Comparison of ENCODE assay signal across 15 cellular contexts in genomic region chrX:40062525-40063193, GRCh38. TPM values are rescaled to one million over a fixed set of nuclear protein-coding genes. Genes with fewer than 3 reads are reported as not detected.
DNase-seq lines count a peak whose midpoint lies in the region; ATAC-seq and TF ChIP-seq lines count a peak whose summit lies in the region.
"Had no signal": no experiment of that assay in that cellular context is flagged by ENCODE, and none has a peak within 500 bp of the region (broad histone marks: within the 10 kb centered on the region; RNA-seq: fewer than 3 reads in every experiment).

No MANE protein-coding gene starts in this region.

- TF ChIP-seq CTCF in osteocyte (IDR thresholded peaks at IDR 0.05), result no peak
- no peak for TF ChIP-seq CTCF in left lung (IDR thresholded peaks at IDR 0.05)

- POLR2A ChIA-PET in activated CD4-positive, alpha-beta memory T cell treated with anti-CD3 and anti-CD28 coated beads, Interleukin-2, amount 10 ng/mL, durations not matched to agents 7 days and 5 days (lab: Charles Lee), result no interaction called here

- no peaks in the 10 kb centered on the region for H3K9me3 Mint-ChIP-seq in osteocyte (ENCODE audit: unreplicated experiment)
- H3K9me3 Mint-ChIP-seq in activated CD4-positive, alpha-beta memory T cell treated with anti-CD3 and anti-CD28 coated beads, Interleukin-2, amount 10 ng/mL, durations not matched to agents 7 days and 5 days, result no peaks in the 10 kb centered on the region

- no peaks in the 10 kb centered on the region for H3K4me1 ChIP-seq in left lung
- H3K4me1 ChIP-seq: ascending aorta had no signal

- ATAC-seq in left lung, result no peak
- ATAC-seq: stimulated activated naive CD8-positive, alpha-beta T cell treated with anti-CD3 and anti-CD28 coated beads, Interleukin-15, Interleukin-2, amounts not matched to agents 100 U/mL and 50 U/mL, for 24 hours had no signal

- peaks cover 0 to 42% of the 10 kb centered on the region in 2 donors for H3K36me3 ChIP-seq in left lung

- intact Hi-C loops in left lung (cut with DNase I), result no loop called here

- peaks cover 6% of the 10 kb centered on the region for H3K36me3 Mint-ChIP-seq in osteocyte (ENCODE audit: unreplicated experiment)
- peaks cover 60% of the 10 kb centered on the region for H3K36me3 Mint-ChIP-seq in activated CD4-positive, alpha-beta memory T cell treated with anti-CD3 and anti-CD28 coated beads, Interleukin-2, amount 10 ng/mL, durations not matched to agents 7 days and 5 days (ENCODE audit: low read depth)

- H3K27me3 ChIP-seq in left lung, result no peaks in the 10 kb centered on the region
- H3K27me3 ChIP-seq: ascending aorta; BLaER1 treated with 17β-estradiol and CSF1 and Interleukin-3, amounts not matched to agents 10 nM and 100 nM had no signal

- CTCF ChIA-PET in activated CD4-positive, alpha-beta memory T cell treated with anti-CD3 and anti-CD28 coated beads, Interleukin-2, amount 10 ng/mL, durations not matched to agents 7 days and 5 days (lab: Charles Lee), result no interaction called here

- peak overlapping the region; percentile 52 for H3K27ac Mint-ChIP-seq in osteocyte (ENCODE audit: unreplicated experiment)
- no peak overlapping the region for H3K27ac Mint-ChIP-seq in activated CD4-positive, alpha-beta memory T cell treated with anti-CD3 and anti-CD28 coated beads, Interleukin-2, amount 10 ng/mL, durations not matched to agents 7 days and 5 days

- no peak overlapping the region for H3K27ac ChIP-seq in left lung
- H3K27ac ChIP-seq: ascending aorta had no signal

- no peak overlapping the region for H3K4me3 ChIP-seq in left lung
- H3K4me3 ChIP-seq: ascending aorta; BLaER1 treated with 17β-estradiol and CSF1 and Interleukin-3, amounts not matched to agents 10 nM and 100 nM; lung; smooth muscle cell had no signal

- DNase-seq in COLO668 (lab: John Stamatoyannopoulos, UW; ENCODE audit: unreplicated experiment) (peak; percentile 24), NCI-H1694 (lab: John Stamatoyannopoulos, UW) (peak; percentile 36), globus pallidus (ENCODE audit: low spot score) (peak; percentile 58), osteocyte (ENCODE audit: extremely low spot score, unreplicated experiment) (no peak), NCI-H1930 (lab: John Stamatoyannopoulos, UW) (no peak), left lung (no peak)
- DNase-seq in activated CD4-positive, alpha-beta memory T cell treated with anti-CD3 and anti-CD28 coated beads, Interleukin-2, amount 10 ng/mL, durations not matched to agents 7 days and 5 days, result no peak
- DNase-seq: activated CD4-positive, alpha-beta T cell treated with anti-CD3 and anti-CD28 coated beads, Interleukin-2, amount 50 U/mL, for 4 hours; DMS79 treated with DMSO at 0.1 percent for 48 hours; SIG-M5 had no signal

- H3K4me1 Mint-ChIP-seq in osteocyte (ENCODE audit: unreplicated experiment), result peaks cover 8% of the 10 kb centered on the region
- H3K4me1 Mint-ChIP-seq in activated CD4-positive, alpha-beta memory T cell treated with anti-CD3 and anti-CD28 coated beads, Interleukin-2, amount 10 ng/mL, durations not matched to agents 7 days and 5 days, result peaks cover 45% of the 10 kb centered on the region

- no peaks in the 10 kb centered on the region for H3K9me3 ChIP-seq in left lung
- H3K9me3 ChIP-seq: ascending aorta had no signal

- no peaks in the 10 kb centered on the region for H3K27me3 Mint-ChIP-seq in osteocyte (ENCODE audit: unreplicated experiment)
- no peaks in the 10 kb centered on the region for H3K27me3 Mint-ChIP-seq in activated CD4-positive, alpha-beta memory T cell treated with anti-CD3 and anti-CD28 coated beads, Interleukin-2, amount 10 ng/mL, durations not matched to agents 7 days and 5 days

- H3K4me3 Mint-ChIP-seq in osteocyte (ENCODE audit: unreplicated experiment), result peak overlapping the region; percentile 63
- no peak overlapping the region for H3K4me3 Mint-ChIP-seq in activated CD4-positive, alpha-beta memory T cell treated with anti-CD3 and anti-CD28 coated beads, Interleukin-2, amount 10 ng/mL, durations not matched to agents 7 days and 5 days

RNA-seq across cellular contexts. Expression of gene BCOR, which starts 35.1 kb away (rescaled TPM):
- total RNA-seq in osteocyte, result 24.1 and 24.8 TPM in 2 replicates
- 10 to 100 TPM; 46.6 to 46.8 TPM for total RNA-seq in activated CD4-positive, alpha-beta memory T cell treated with anti-CD3 and anti-CD28 coated beads, Interleukin-2, amount 10 ng/mL, durations not matched to agents 7 days and 5 days
- total RNA-seq in left lung, result 10 to 100 TPM; 19.0 to 24.0 TPM

Comparison
In these comparisons a context has a peak if more than half of its experiments do, and no peak if none do; other contexts are left out.
1. DNase-seq: peak in COLO668 (single experiment), NCI-H1694 (single experiment) and globus pallidus (single experiment); none in osteocyte (single experiment), NCI-H1930 (0 of 2), activated CD4-positive, alpha-beta memory T cell treated with anti-CD3 and anti-CD28 coated beads, Interleukin-2, amount 10 ng/mL, durations not matched to agents 7 days and 5 days (single experiment) and left lung (0 of 2).